Comparison of ENCODE assay signal across 8 cellular contexts in genomic region chr16:68470461-68471150, GRCh38. TPM values are rescaled to one million over a fixed set of nuclear protein-coding genes. Genes with fewer than 3 reads are reported as not detected.
A peak's percentile ranks its signal among the peaks of the same experiment; 100 is the strongest.
DNase-seq lines count a peak whose midpoint lies in the region; ATAC-seq and TF ChIP-seq lines count a peak whose summit lies in the region.

No MANE protein-coding gene starts in this region.

- H3K36me3 ChIP-seq in stomach, result no peaks in the 10 kb centered on the region

- no peak for TF ChIP-seq EP300 in stomach (IDR thresholded peaks at IDR 0.05)

- ATAC-seq in HG02884 (IDR thresholded peaks at IDR 0.05; ENCODE audit: unreplicated experiment), result peak; percentile 87

- intact Hi-C loops in stomach (cut with DNase I; ENCODE audit: low total_unique reads), result no loop called here

- 34 to 61% (median 50%) methylated on average over 9 to 11 of the region's 11 CpGs for WGBS in stomach, 5 donors

- peak overlapping the region; percentile 61 to 79 (median 69) for H3K27ac ChIP-seq in stomach

- no peaks in the 10 kb centered on the region for H3K9me3 ChIP-seq in stomach

- no peak for TF ChIP-seq POLR2A in stomach (IDR thresholded peaks at IDR 0.05)

- peak overlapping the region; percentile 12 to 32 (median 19) for H3K4me3 ChIP-seq in stomach

- H3K27me3 ChIP-seq in stomach, result no peaks in the 10 kb centered on the region

- no peak for TF ChIP-seq CTCF in stomach (IDR thresholded peaks at IDR 0.05)

- H3K4me1 ChIP-seq in stomach, result peaks cover 26 to 37% (median 29%) of the 10 kb centered on the region in 4 donors

- DNase-seq in stimulated activated CD4-positive, alpha-beta T cell treated with anti-CD3 and anti-CD28 coated beads, Interleukin-15, amount 100 ng/mL, for 24 hours, result peak; percentile 16
- DNase-seq in stimulated activated CD4-positive, alpha-beta T cell treated with anti-CD3 and anti-CD28 coated beads, Interleukin-4, amount 100 ng/mL, for 24 hours, result no peak
- peak; percentile 87 for DNase-seq in OCI-M1 (lab: John Stamatoyannopoulos, UW)
- DNase-seq in germinal center (ENCODE audit: low spot score), result peak; percentile 54
- no peak for DNase-seq in stomach
- DNase-seq in kidney glomerular epithelial cell (lab: John Stamatoyannopoulos, UW), result no peak
- no peak for DNase-seq in NCI-H226

RNA-seq across cellular contexts. Expression of gene SMPD3, which starts 22.3 kb away (rescaled TPM):
- total RNA-seq in stomach, result 100 to 1,000 TPM in 1 of 5 donors, 10 to 100 TPM in 4; 34.3 to 110 (median 76.3) TPM
- polyA plus RNA-seq in stomach, result 1 to 10 TPM; 1.7 to 7.6 (median 3.2) TPM

Comparison
In these comparisons a context has a peak if more than half of its experiments do, and no peak if none do; other contexts are left out.
1. DNase-seq: peak in stimulated activated CD4-positive, alpha-beta T cell treated with anti-CD3 and anti-CD28 coated beads, Interleukin-15, amount 100 ng/mL, for 24 hours (single experiment), OCI-M1 (single experiment) and germinal center (single experiment); none in stimulated activated CD4-positive, alpha-beta T cell treated with anti-CD3 and anti-CD28 coated beads, Interleukin-4, amount 100 ng/mL, for 24 hours (single experiment), stomach (single experiment), kidney glomerular epithelial cell (single experiment) and NCI-H226 (single experiment).